ENCODE assay signal across 1 cellular context in the genomic region with DNA sequence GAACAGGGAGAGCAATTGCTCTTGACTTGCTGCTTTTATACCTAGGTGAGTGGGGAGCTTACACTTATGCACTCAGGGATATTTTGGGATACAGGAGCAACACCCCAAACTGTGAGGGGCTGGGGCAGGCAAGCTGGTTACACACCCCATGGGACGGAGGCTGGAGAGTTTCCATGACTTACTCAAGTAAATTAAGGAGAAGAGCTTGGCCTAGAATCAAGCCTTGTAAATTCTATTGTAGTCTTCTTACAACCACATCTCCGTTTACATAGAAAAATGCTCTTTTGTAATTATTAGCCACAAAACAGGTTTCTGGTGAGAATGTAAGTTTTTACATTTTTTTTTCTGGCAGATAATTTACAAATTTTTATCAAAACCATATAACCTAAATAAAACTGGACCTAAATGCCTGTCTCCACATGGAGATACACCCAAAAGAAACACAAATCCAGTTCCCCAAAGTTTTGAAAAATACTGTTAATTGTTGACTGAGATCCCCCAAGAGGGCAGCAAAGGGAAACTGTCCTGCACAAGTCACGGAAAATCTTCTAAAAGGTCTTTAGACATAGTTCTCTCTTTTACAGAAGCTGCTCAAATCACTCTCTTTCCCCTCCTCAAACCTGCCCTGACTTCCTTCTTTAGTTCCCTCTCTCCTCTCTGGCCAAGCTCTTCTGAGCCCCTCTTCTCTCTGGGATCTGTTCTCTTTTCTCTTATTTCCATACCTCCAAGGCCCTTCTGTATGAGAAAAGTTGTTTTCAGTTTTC.
TF ChIP-seq lines count a peak whose summit lies in the region.

No MANE protein-coding gene starts in this region.

TF ChIP-seq in GM12878, 131 proteins besides CTCF, POLR2A, EP300 and RAD21 (continued from another document):
- TF ChIP-seq, protein P1, sequence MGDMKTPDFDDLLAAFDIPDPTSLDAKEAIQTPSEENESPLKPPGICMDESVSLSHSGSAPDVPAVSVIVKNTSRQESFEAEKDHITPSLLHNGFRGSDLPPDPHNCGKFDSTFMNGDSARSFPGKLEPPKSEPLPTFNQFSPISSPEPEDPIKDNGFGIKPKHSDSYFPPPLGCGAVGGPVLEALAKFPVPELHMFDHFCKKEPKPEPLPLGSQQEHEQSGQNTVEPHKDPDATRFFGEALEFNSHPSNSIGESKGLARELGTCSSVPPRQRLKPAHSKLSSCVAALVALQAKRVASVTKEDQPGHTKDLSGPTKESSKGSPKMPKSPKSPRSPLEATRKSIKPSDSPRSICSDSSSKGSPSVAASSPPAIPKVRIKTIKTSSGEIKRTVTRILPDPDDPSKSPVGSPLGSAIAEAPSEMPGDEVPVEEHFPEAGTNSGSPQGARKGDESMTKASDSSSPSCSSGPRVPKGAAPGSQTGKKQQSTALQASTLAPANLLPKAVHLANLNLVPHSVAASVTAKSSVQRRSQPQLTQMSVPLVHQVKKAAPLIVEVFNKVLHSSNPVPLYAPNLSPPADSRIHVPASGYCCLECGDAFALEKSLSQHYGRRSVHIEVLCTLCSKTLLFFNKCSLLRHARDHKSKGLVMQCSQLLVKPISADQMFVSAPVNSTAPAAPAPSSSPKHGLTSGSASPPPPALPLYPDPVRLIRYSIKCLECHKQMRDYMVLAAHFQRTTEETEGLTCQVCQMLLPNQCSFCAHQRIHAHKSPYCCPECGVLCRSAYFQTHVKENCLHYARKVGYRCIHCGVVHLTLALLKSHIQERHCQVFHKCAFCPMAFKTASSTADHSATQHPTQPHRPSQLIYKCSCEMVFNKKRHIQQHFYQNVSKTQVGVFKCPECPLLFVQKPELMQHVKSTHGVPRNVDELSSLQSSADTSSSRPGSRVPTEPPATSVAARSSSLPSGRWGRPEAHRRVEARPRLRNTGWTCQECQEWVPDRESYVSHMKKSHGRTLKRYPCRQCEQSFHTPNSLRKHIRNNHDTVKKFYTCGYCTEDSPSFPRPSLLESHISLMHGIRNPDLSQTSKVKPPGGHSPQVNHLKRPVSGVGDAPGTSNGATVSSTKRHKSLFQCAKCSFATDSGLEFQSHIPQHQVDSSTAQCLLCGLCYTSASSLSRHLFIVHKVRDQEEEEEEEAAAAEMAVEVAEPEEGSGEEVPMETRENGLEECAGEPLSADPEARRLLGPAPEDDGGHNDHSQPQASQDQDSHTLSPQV (IDR thresholded peaks at IDR 0.05): no peak
- TF ChIP-seq NR2F1 (conservative IDR thresholded peaks at IDR 0.05) (no peak), TCF3 (IDR thresholded peaks at IDR 0.05; ENCODE audit: borderline replicate concordance, insufficient read depth, low read depth, low read length) (no peak), HDAC2 (IDR thresholded peaks at IDR 0.05) (no peak), ESRRA (IDR thresholded peaks at IDR 0.05; ENCODE audit: low read length) (no peak), SPI1 (IDR thresholded peaks at IDR 0.05; ENCODE audit: borderline replicate concordance, insufficient read depth, low read depth, low read length) (no peak), YY1 (IDR thresholded peaks at IDR 0.05; ENCODE audit: low read depth, low read length) (no peak), SMC3 (IDR thresholded peaks at IDR 0.05; ENCODE audit: borderline replicate concordance, low read length) (no peak), CREB1 (IDR thresholded peaks at IDR 0.05; ENCODE audit: low read depth) (no peak), BRCA1 (IDR thresholded peaks at IDR 0.05; ENCODE audit: low read depth, low read length) (no peak), NR2C1 (IDR thresholded peaks at IDR 0.05) (no peak), NBN (IDR thresholded peaks at IDR 0.05) (no peak), IRF4 (IDR thresholded peaks at IDR 0.05; ENCODE audit: low read depth, low read length) (no peak), MEF2A (IDR thresholded peaks at IDR 0.05; ENCODE audit: insufficient read depth, low read depth, low read length) (no peak), ETV6 (conservative IDR thresholded peaks at IDR 0.05 in 1 of 2, IDR thresholded peaks at IDR 0.05 in 1 of 2; ENCODE audit: borderline replicate concordance in 1 of 2, low read depth in 1 of 2) (no peak), TAF1 (IDR thresholded peaks at IDR 0.05; ENCODE audit: borderline replicate concordance, low read depth, low read length) (no peak)
